Comparison of ENCODE assay signal across 1 cellular context in the genomic region with DNA sequence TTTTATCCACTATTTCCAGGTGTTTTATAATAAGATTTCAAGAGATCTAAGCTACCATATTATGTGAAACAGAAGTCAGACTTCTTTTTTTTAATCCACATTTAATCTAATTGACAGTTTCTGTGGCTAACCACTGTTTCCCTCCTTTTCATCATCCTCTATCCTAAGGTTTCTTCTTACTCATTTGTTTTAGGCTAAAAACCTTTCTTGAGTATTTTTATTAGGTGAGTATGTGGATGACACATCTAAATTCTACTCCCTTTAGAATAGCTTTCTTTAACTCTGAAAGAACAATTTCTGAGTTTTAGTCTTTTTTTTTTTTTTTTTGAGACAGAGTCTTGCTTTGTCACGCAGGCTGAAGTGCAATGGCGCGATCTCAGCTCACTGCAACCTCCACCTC.
TF ChIP-seq lines count a peak whose summit lies in the region.

No MANE protein-coding gene starts in this region.

TF ChIP-seq in SK-N-SH, 30 proteins besides CTCF, POLR2A, EP300 and RAD21 (continued from another document):
- TF ChIP-seq, protein P1, sequence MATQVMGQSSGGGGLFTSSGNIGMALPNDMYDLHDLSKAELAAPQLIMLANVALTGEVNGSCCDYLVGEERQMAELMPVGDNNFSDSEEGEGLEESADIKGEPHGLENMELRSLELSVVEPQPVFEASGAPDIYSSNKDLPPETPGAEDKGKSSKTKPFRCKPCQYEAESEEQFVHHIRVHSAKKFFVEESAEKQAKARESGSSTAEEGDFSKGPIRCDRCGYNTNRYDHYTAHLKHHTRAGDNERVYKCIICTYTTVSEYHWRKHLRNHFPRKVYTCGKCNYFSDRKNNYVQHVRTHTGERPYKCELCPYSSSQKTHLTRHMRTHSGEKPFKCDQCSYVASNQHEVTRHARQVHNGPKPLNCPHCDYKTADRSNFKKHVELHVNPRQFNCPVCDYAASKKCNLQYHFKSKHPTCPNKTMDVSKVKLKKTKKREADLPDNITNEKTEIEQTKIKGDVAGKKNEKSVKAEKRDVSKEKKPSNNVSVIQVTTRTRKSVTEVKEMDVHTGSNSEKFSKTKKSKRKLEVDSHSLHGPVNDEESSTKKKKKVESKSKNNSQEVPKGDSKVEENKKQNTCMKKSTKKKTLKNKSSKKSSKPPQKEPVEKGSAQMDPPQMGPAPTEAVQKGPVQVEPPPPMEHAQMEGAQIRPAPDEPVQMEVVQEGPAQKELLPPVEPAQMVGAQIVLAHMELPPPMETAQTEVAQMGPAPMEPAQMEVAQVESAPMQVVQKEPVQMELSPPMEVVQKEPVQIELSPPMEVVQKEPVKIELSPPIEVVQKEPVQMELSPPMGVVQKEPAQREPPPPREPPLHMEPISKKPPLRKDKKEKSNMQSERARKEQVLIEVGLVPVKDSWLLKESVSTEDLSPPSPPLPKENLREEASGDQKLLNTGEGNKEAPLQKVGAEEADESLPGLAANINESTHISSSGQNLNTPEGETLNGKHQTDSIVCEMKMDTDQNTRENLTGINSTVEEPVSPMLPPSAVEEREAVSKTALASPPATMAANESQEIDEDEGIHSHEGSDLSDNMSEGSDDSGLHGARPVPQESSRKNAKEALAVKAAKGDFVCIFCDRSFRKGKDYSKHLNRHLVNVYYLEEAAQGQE (IDR thresholded peaks at IDR 0.05; ENCODE audit: low read depth, low read length), result no peak
- no peak for TF ChIP-seq MXI1 (IDR thresholded peaks at IDR 0.05; ENCODE audit: low read depth, low read length)
